11 cellular contexts compared by ENCODE assay signal in genomic region chr10:79438021-79438698, GRCh38. TPM values are rescaled to one million over a fixed set of nuclear protein-coding genes. Genes with fewer than 3 reads are reported as not detected.
DNase-seq lines count a peak whose midpoint lies in the region; ATAC-seq and TF ChIP-seq lines count a peak whose summit lies in the region.
"Had no signal": no experiment of that assay in that cellular context is flagged by ENCODE, and none has a peak within 500 bp of the region (broad histone marks: within the 10 kb centered on the region; RNA-seq: fewer than 3 reads in every experiment).

No MANE protein-coding gene starts in this region.

- TF ChIP-seq CTCF in NB4 (IDR thresholded peaks at IDR 0.05; ENCODE audit: low read depth, low read length) (peak; percentile 16), choroid plexus epithelial cell (conservative IDR thresholded peaks at IDR 0.05; ENCODE audit: low read depth, low read length) (peak; percentile 43), tibial artery (IDR thresholded peaks at IDR 0.05) (peak; percentile 7 to 19), mesothelial cell of epicardium (IDR thresholded peaks at IDR 0.05; ENCODE audit: unreplicated experiment) (no peak)

- DNase-seq in NB4 (ENCODE audit: low read depth), result peak; percentile 50
- DNase-seq in choroid plexus epithelial cell (ENCODE audit: low read depth), result no peak
- DNase-seq in mesendoderm, result peak; percentile 23
- DNase-seq in tibial artery, result peak in 1 of 2 donors; percentile 62
- no peak for DNase-seq in NCI-H524 treated with DMSO at 0.1 percent for 48 hours (lab: John Stamatoyannopoulos, UW)
- DNase-seq in mesothelial cell of epicardium (ENCODE audit: low spot score in 2 of 2, unreplicated experiment in 2 of 2), result no peak
- DNase-seq: natural killer cell, NCI-H2081, T-cell had no signal

- H3K27me3 ChIP-seq in mesendoderm (ENCODE audit: insufficient read depth, low read length, poor library complexity) (no peaks in the 10 kb centered on the region), tibial artery (no peaks in the 10 kb centered on the region)

- no peaks in the 10 kb centered on the region for H3K9me3 Mint-ChIP-seq in mesothelial cell of epicardium
- H3K9me3 Mint-ChIP-seq: natural killer cell, T-cell had no signal

- H2BK15ac ChIP-seq in mesendoderm (replicated peaks; ENCODE audit: low read depth), result no peak overlapping the region

- H3K18ac ChIP-seq in mesendoderm (ENCODE audit: low read length), result no peak overlapping the region

- H3K27ac Mint-ChIP-seq in mesothelial cell of epicardium, result no peak overlapping the region
- H3K27ac Mint-ChIP-seq: natural killer cell, T-cell had no signal

- H3K4me3 ChIP-seq in NB4 (ENCODE audit: low read depth, low read length), result no peak overlapping the region
- no peak overlapping the region for H3K4me3 ChIP-seq in choroid plexus epithelial cell (ENCODE audit: low read depth, low read length)
- H3K4me3 ChIP-seq in mesendoderm (ENCODE audit: low read length), result no peak overlapping the region
- no peak overlapping the region for H3K4me3 ChIP-seq in tibial artery

- H3K79me1 ChIP-seq in mesendoderm (ENCODE audit: low read length), result no peaks in the 10 kb centered on the region

- H3K4me3 Mint-ChIP-seq in mesothelial cell of epicardium, result no peak overlapping the region
- H3K4me3 Mint-ChIP-seq: natural killer cell, T-cell had no signal

- H3K36me3 Mint-ChIP-seq in mesothelial cell of epicardium, result no peaks in the 10 kb centered on the region
- H3K36me3 Mint-ChIP-seq: natural killer cell, T-cell had no signal

- H4K8ac ChIP-seq in mesendoderm (ENCODE audit: low read depth, low read length), result no peak overlapping the region

- no peaks in the 10 kb centered on the region for H3K79me2 ChIP-seq in mesendoderm (ENCODE audit: control insufficient read depth, insufficient read depth, low read length)

- H2BK5ac ChIP-seq in mesendoderm (ENCODE audit: low read length), result no peak overlapping the region

- intact Hi-C loops in tibial artery (cut with DNase I; ENCODE audit: low total_unique reads), result no loop called here

- H3K9ac ChIP-seq in mesendoderm (ENCODE audit: low read length), result no peak overlapping the region

- H2BK120ac ChIP-seq in mesendoderm (ENCODE audit: low read depth, low read length), result no peak overlapping the region

- H3K23ac ChIP-seq in mesendoderm (ENCODE audit: low read length), result no peak overlapping the region

- WGBS in mesendoderm (ENCODE audit: extremely low coverage, insufficient coverage, low lambda C conversion rate), result no CpG with 5 or more reads among the region's 16 CpGs

- H3K9me3 ChIP-seq in tibial artery, result no peaks in the 10 kb centered on the region

- no peaks in the 10 kb centered on the region for H3K27me3 Mint-ChIP-seq in mesothelial cell of epicardium (ENCODE audit: low read depth)
- H3K27me3 Mint-ChIP-seq: T-cell had no signal

- no peak overlapping the region for H3K4ac ChIP-seq in mesendoderm (ENCODE audit: low read depth, low read length)

- no peak overlapping the region for H4K5ac ChIP-seq in mesendoderm (ENCODE audit: low read length)

- H2AK5ac ChIP-seq in mesendoderm (ENCODE audit: low read length), result no peak overlapping the region

- H3K4me1 Mint-ChIP-seq in mesothelial cell of epicardium, result peaks cover 51% of the 10 kb centered on the region

- H3K27ac ChIP-seq in mesendoderm (ENCODE audit: low read depth, low read length) (no peak overlapping the region), tibial artery (no peak overlapping the region)
- H3K27ac ChIP-seq: epithelial cell of prostate had no signal

- H3K36me3 ChIP-seq in mesendoderm (ENCODE audit: control insufficient read depth, insufficient read depth, low read length) (no peaks in the 10 kb centered on the region), tibial artery (peaks cover 0 to 9% (median 5%) of the 10 kb centered on the region in 3 donors)

- H3K4me1 ChIP-seq in mesendoderm (ENCODE audit: control insufficient read depth, low read depth, low read length) (peaks cover 12% of the 10 kb centered on the region), tibial artery (peaks cover 0 to 91% (median 71%) of the 10 kb centered on the region in 4 donors)

- no peak overlapping the region for H3K4me2 ChIP-seq in mesendoderm (ENCODE audit: low read length)

- ATAC-seq in HG03135 (IDR thresholded peaks at IDR 0.05; ENCODE audit: unreplicated experiment), result no peak
- ATAC-seq: natural killer cell, T-cell had no signal

- no peak overlapping the region for H3K56ac ChIP-seq in mesendoderm (ENCODE audit: low read length)

- TF ChIP-seq POLR2A in NB4 (IDR thresholded peaks at IDR 0.05; ENCODE audit: extremely low read depth, insufficient read length), result no peak

RNA-seq across cellular contexts. Expression of gene ZCCHC24, which starts 7.3 kb away (rescaled TPM):
- 4.7 TPM for polyA plus RNA-seq in mesendoderm (2013, experiment 1 of 2)
- 5.0 TPM for polyA plus RNA-seq in mesendoderm (2013, experiment 2 of 2)
- total RNA-seq in mesothelial cell of epicardium, result 31.8 to 34.0 TPM (median 33.2 TPM) in 3 replicates

Comparison
In these comparisons a context has a peak if more than half of its experiments do, and no peak if none do; other contexts are left out.
1. DNase-seq: peak in NB4 (single experiment) and mesendoderm (single experiment); none in choroid plexus epithelial cell (single experiment), NCI-H524 treated with DMSO at 0.1 percent for 48 hours (single experiment) and mesothelial cell of epicardium (0 of 2).